8 cellular contexts compared by ENCODE assay signal in the genomic region with DNA sequence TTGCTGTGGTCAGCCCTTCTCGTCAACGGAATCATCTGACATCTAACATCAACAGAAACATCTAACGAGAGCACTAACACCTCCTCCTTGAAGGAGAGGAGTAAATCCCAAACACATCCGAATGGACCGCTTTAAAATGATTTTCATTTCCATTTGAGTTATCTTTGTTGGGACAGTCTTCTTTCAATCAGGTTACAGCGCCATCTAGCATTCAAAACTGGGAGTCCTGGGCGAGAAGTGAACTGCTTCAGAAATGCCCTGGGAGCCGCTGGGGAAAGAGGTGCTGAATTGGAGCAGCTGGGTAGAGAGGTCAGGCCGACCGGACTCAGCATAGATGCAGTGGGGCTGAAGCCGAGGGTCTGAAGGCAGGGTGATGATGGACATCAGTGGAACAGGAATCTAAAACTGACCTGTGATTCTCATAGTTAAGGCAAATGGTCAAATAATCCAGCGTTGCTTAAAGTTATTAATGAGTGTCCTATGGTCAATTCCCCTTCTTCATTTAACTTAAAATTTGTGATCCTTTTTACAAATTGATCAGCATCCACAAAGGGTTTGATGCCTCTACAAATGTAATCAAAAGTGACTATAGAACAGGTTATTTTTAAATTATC.
DNase-seq lines count a peak whose midpoint lies in the region; ATAC-seq, FAIRE-seq and TF ChIP-seq lines count a peak whose summit lies in the region.

No MANE protein-coding gene starts in this region.

- ATAC-seq in stimulated activated naive CD8-positive, alpha-beta T cell treated with anti-CD3 and anti-CD28 coated beads, Interleukin-15, Interleukin-2, amounts not matched to agents 100 U/mL and 50 U/mL, for 24 hours: no peak
- ATAC-seq in gastroesophageal sphincter (no peak), HG03175 (IDR thresholded peaks at IDR 0.05; ENCODE audit: unreplicated experiment) (no peak)

- H3F3A ChIP-seq in OCI-LY1 (ENCODE audit: insufficient read depth, low read length): no peaks in the 10 kb centered on the region

- 20 to 33% methylated on average over 5 to 10 of the region's 12 CpGs for WGBS in gastroesophageal sphincter (ENCODE audit: low coverage in 1 of 2), 2 donors

- no peaks in the 10 kb centered on the region for H3K9me2 ChIP-seq in OCI-LY1 (ENCODE audit: low read depth, low read length)

- no peaks in the 10 kb centered on the region for H3K79me2 ChIP-seq in OCI-LY1 (ENCODE audit: insufficient read depth, low read length)

- no peak overlapping the region for H3K4me3 ChIP-seq in left ventricle myocardium inferior
- no peak overlapping the region for H3K4me3 ChIP-seq in OCI-LY1 (ENCODE audit: low read depth, low read length, poor library complexity, severe bottlenecking)
- no peak overlapping the region for H3K4me3 ChIP-seq in gastroesophageal sphincter

- H3K27ac ChIP-seq in left ventricle myocardium inferior (replicated peaks) (no peak overlapping the region), OCI-LY1 (ENCODE audit: low read depth, low read length, poor library complexity, severe bottlenecking) (no peak overlapping the region), gastroesophageal sphincter (no peak overlapping the region)

- FAIRE-seq in RCC 7860 (lab: Jason Lieb, UNC): no peak

- no peaks in the 10 kb centered on the region for H3K9me3 ChIP-seq in left ventricle myocardium inferior (replicated peaks)
- no peaks in the 10 kb centered on the region for H3K9me3 ChIP-seq in OCI-LY1 (ENCODE audit: low read length)
- H3K9me3 ChIP-seq in gastroesophageal sphincter: no peaks in the 10 kb centered on the region

- H3K36me3 ChIP-seq in left ventricle myocardium inferior (no peaks in the 10 kb centered on the region), OCI-LY1 (ENCODE audit: insufficient read depth, low read length) (no peaks in the 10 kb centered on the region), gastroesophageal sphincter (no peaks in the 10 kb centered on the region)

- H3K4me1 ChIP-seq in left ventricle myocardium inferior (no peaks in the 10 kb centered on the region), OCI-LY1 (ENCODE audit: insufficient read depth, low read length, severe bottlenecking) (no peaks in the 10 kb centered on the region), gastroesophageal sphincter (no peaks in the 10 kb centered on the region)

- no peak for DNase-seq in left ventricle myocardium inferior
- DNase-seq in cardiac septum (ENCODE audit: low spot score): no peak
- peak; percentile 16 for DNase-seq in foreskin melanocyte
- peak; percentile 11 for DNase-seq in stimulated activated naive CD8-positive, alpha-beta T cell treated with anti-CD3 and anti-CD28 coated beads, Interleukin-15, Interleukin-2, amounts not matched to agents 100 U/mL and 50 U/mL, for 24 hours
- no peak for DNase-seq in RCC 7860 (ENCODE audit: low spot score)

- TF ChIP-seq EP300 in gastroesophageal sphincter (IDR thresholded peaks at IDR 0.05): no peak

- H3K4me2 ChIP-seq in OCI-LY1 (ENCODE audit: low read length): no peak overlapping the region

- no peak for TF ChIP-seq POLR2A in gastroesophageal sphincter (IDR thresholded peaks at IDR 0.05)

- TF ChIP-seq CTCF in left ventricle myocardium inferior (IDR thresholded peaks at IDR 0.05; ENCODE audit: borderline replicate concordance) (peak; percentile 52), OCI-LY1 (IDR thresholded peaks at IDR 0.05; ENCODE audit: low read length) (peak; percentile 69), gastroesophageal sphincter (IDR thresholded peaks at IDR 0.05) (peak in 2 of 4 experiments; percentile 21 to 37)

- H3K9ac ChIP-seq in OCI-LY1 (ENCODE audit: low read length): no peak overlapping the region

- intact Hi-C loops in left ventricle myocardium inferior (cut with micrococcal nuclease) (no loop called here), cardiac septum (cut with DNase I) (no loop called here)

- H2AFZ ChIP-seq in OCI-LY1 (ENCODE audit: low read length): no peak overlapping the region

- no peaks in the 10 kb centered on the region for H4K20me1 ChIP-seq in OCI-LY1 (ENCODE audit: insufficient read depth, low read length)

- H3K27me3 ChIP-seq in left ventricle myocardium inferior (ENCODE audit: low read depth) (peaks cover 21% of the 10 kb centered on the region), OCI-LY1 (ENCODE audit: insufficient read depth, low read length) (no peaks in the 10 kb centered on the region), gastroesophageal sphincter (peaks cover 34% of the 10 kb centered on the region)

Comparison
In these comparisons a context has a peak if more than half of its experiments do, and no peak if none do; other contexts are left out.
1. DNase-seq: peak in foreskin melanocyte (single experiment) and stimulated activated naive CD8-positive, alpha-beta T cell treated with anti-CD3 and anti-CD28 coated beads, Interleukin-15, Interleukin-2, amounts not matched to agents 100 U/mL and 50 U/mL, for 24 hours (single experiment); none in left ventricle myocardium inferior (single experiment), cardiac septum (single experiment) and RCC 7860 (single experiment).